Comparison of ENCODE assay signal across 8 cellular contexts in genomic region chr1:93345633-93346471, GRCh38. TPM values are rescaled to one million over a fixed set of nuclear protein-coding genes. Genes with fewer than 3 reads are reported as not detected.
DNase-seq lines count a peak whose midpoint lies in the region; ATAC-seq and TF ChIP-seq lines count a peak whose summit lies in the region.

TSS of gene DR1 (plus strand) at chr1:93345907. CDS start at chr1:93346646, 739 bp downstream.

- H3K36me3 ChIP-seq in KMS-11 (ENCODE audit: insufficient read depth) (no peaks in the 10 kb centered on the region), Panc1 (ENCODE audit: control insufficient read depth, insufficient read depth, low read length) (peaks cover 3% of the 10 kb centered on the region), esophagus muscularis mucosa (no peaks in the 10 kb centered on the region), muscle layer of duodenum (ENCODE audit: control insufficient read depth in 1 of 2, insufficient read depth in 2 of 2, low read length in 2 of 2) (peaks cover 0 to 4% of the 10 kb centered on the region in 2 donors)

- CTCF ChIA-PET in Panc1 (lab: Charles Lee): interaction anchor here (1.4 kb wide), 1 partner anchor 41 kb away, joined by 6 read pairs; no protein-coding TSS in a partner anchor

- H3K27me3 ChIP-seq in KMS-11 (ENCODE audit: insufficient read depth, low read depth) (no peaks in the 10 kb centered on the region), Panc1 (ENCODE audit: control insufficient read depth, insufficient read depth, low read length) (no peaks in the 10 kb centered on the region), esophagus muscularis mucosa (no peaks in the 10 kb centered on the region), muscle layer of duodenum (ENCODE audit: low read depth, low read length) (no peaks in the 10 kb centered on the region)

- ATAC-seq in GM21737 (IDR thresholded peaks at IDR 0.05; ENCODE audit: unreplicated experiment) (peak; percentile 72), Panc1 (peak; percentile 95)
- ATAC-seq in activated T-cell treated with anti-CD3 and anti-CD28 coated beads, Interleukin-2, amount 50 U/mL, for 72 hours (replicated peaks in 1 of 2): peak; percentile 82 to 83

- H3K79me2 ChIP-seq in KMS-11 (ENCODE audit: insufficient read depth, low read depth): peaks cover 48% of the 10 kb centered on the region

- no TSS peak for BruUV-seq in Panc1 (replicated peaks; lab: Mats Ljungman, UMichigan)

- H3K4me3 Mint-ChIP-seq in activated T-cell treated with anti-CD3 and anti-CD28 coated beads, Interleukin-2, amount 50 U/mL, for 72 hours: peak within 1 kb of the TSS; percentile 99

- peak; percentile 24 for TF ChIP-seq POLR2A in esophagus muscularis mucosa (IDR thresholded peaks at IDR 0.05; ENCODE audit: low read depth)

- TF ChIP-seq CTCF in KMS-11 (conservative IDR thresholded peaks at IDR 0.05; ENCODE audit: low read depth, low read length): no peak
- no peak for TF ChIP-seq CTCF in Panc1 (IDR thresholded peaks at IDR 0.05)
- peak in 1 of 3 experiments; percentile 12 for TF ChIP-seq CTCF in esophagus muscularis mucosa (IDR thresholded peaks at IDR 0.05)

- intact Hi-C loops in Panc1 (cut with micrococcal nuclease; ENCODE audit: unreplicated experiment) (no loop called here), esophagus muscularis mucosa (cut with DNase I) (loop anchor here (10.0 kb wide), 1 partner anchor 161 kb away; the partner anchor contains the start of genes CCDC18 and TMED5)

- peaks cover 4% of the 10 kb centered on the region for H4K20me1 ChIP-seq in KMS-11 (ENCODE audit: insufficient read depth)

- DNase-seq in DMS79 treated with DMSO at 0.1 percent for 48 hours (lab: John Stamatoyannopoulos, UW) (peak; percentile 78), Panc1 (ENCODE audit: low read depth, low spot score) (no peak), esophagus muscularis mucosa (ENCODE audit: extremely low spot score) (peak; percentile 96)
- peak; percentile 93 to 95 for DNase-seq in activated T-cell treated with anti-CD3 and anti-CD28 coated beads, Interleukin-2, amount 50 U/mL, for 72 hours
- DNase-seq in stimulated activated CD8-positive, alpha-beta memory T cell treated with anti-CD3 and anti-CD28 coated beads, Interleukin-7, amount 100 ng/mL, for 24 hours (ENCODE audit: low read depth): peak; percentile 86

- 0% methylated on average over 15 of the region's 81 CpGs for WGBS in esophagus muscularis mucosa

- H3K4me2 ChIP-seq in KMS-11: peak within 1 kb of the TSS; percentile 93

- H3K4me3 ChIP-seq in KMS-11 (IDR thresholded peaks at IDR 0.05; ENCODE audit: insufficient read depth, low read depth, low read length) (peak within 1 kb of the TSS; percentile 86), Panc1 (ENCODE audit: low read depth in 2 of 2, low read length in 2 of 2) (peak within 1 kb of the TSS; percentile 87 to 96), esophagus muscularis mucosa (peak within 1 kb of the TSS; percentile 84 to 97 (median 90)), muscle layer of duodenum (ENCODE audit: low read depth in 1 of 2, low read length in 2 of 2) (peak within 1 kb of the TSS; percentile 94 to 99)

- peaks cover 17 to 24% of the 10 kb centered on the region in 2 donors for H3K36me3 Mint-ChIP-seq in activated T-cell treated with anti-CD3 and anti-CD28 coated beads, Interleukin-2, amount 50 U/mL, for 72 hours (ENCODE audit: insufficient read depth in 2 of 2)

- no peaks in the 10 kb centered on the region for H3K27me3 Mint-ChIP-seq in activated T-cell treated with anti-CD3 and anti-CD28 coated beads, Interleukin-2, amount 50 U/mL, for 72 hours (ENCODE audit: low read depth)

- H3K9ac ChIP-seq in KMS-11: peak within 1 kb of the TSS; percentile 82

- peaks cover 16% of the 10 kb centered on the region for H3K4me1 Mint-ChIP-seq in activated T-cell treated with anti-CD3 and anti-CD28 coated beads, Interleukin-2, amount 50 U/mL, for 72 hours (ENCODE audit: low read depth)

- H3K9me3 Mint-ChIP-seq in activated T-cell treated with anti-CD3 and anti-CD28 coated beads, Interleukin-2, amount 50 U/mL, for 72 hours: no peaks in the 10 kb centered on the region

- no peak for TF ChIP-seq EP300 in esophagus muscularis mucosa (IDR thresholded peaks at IDR 0.05)

- H3K9me3 ChIP-seq in Panc1 (ENCODE audit: control insufficient read depth, insufficient read depth, low read depth, low read length) (no peaks in the 10 kb centered on the region), esophagus muscularis mucosa (no peaks in the 10 kb centered on the region), muscle layer of duodenum (ENCODE audit: control insufficient read depth in 1 of 2, low read length in 2 of 2) (no peaks in the 10 kb centered on the region)

- POLR2A ChIA-PET in Panc1 (lab: Charles Lee): interaction anchor here (0.6 to 0.7 kb wide), 5 partner anchors 21 to 1402 kb away, joined by 3 to 4 read pairs (median 3); no protein-coding TSS in a partner anchor

- in situ Hi-C loops in Panc1 (cut with HindIII; ENCODE audit: low pct_unique_long_range_greater_than_20kb, low sequenced_read_pairs): no loop called here

- H2AFZ ChIP-seq in KMS-11 (ENCODE audit: low read depth): peak within 1 kb of the TSS; percentile 65

- H3K27ac Mint-ChIP-seq in activated T-cell treated with anti-CD3 and anti-CD28 coated beads, Interleukin-2, amount 50 U/mL, for 72 hours: peak within 1 kb of the TSS; percentile 99

- H3K4me1 ChIP-seq in KMS-11 (ENCODE audit: low read depth, poor library complexity, severe bottlenecking) (peaks cover 20% of the 10 kb centered on the region), Panc1 (ENCODE audit: control insufficient read depth, insufficient read depth, low read length) (peaks cover 5% of the 10 kb centered on the region), esophagus muscularis mucosa (peaks cover 26 to 45% (median 38%) of the 10 kb centered on the region in 4 donors), muscle layer of duodenum (ENCODE audit: control insufficient read depth in 1 of 2, insufficient read depth in 2 of 2, low read length in 2 of 2) (peaks cover 4 to 51% of the 10 kb centered on the region in 2 donors)

- H3K27ac ChIP-seq in KMS-11 (peak within 1 kb of the TSS; percentile 84), Panc1 (ENCODE audit: low read length) (peak within 1 kb of the TSS; percentile 97), esophagus muscularis mucosa (replicated peaks in 1 of 4) (peak within 1 kb of the TSS; percentile 88 to 95 (median 93)), muscle layer of duodenum (ENCODE audit: low read length) (peak within 1 kb of the TSS; percentile 100)

RNA-seq across cellular contexts. Expression of gene DR1, which starts in this region (rescaled TPM):
- total RNA-seq in Panc1 (2021; ENCODE audit: unreplicated experiment): 39.0 TPM
- 22.4 TPM for polyA plus RNA-seq in Panc1 (2012; ENCODE audit: insufficient read length)
- 10 to 100 TPM; 78.4 to 86.2 TPM for total RNA-seq in activated T-cell treated with anti-CD3 and anti-CD28 coated beads, Interleukin-2, amount 50 U/mL, for 72 hours
- 10 to 100 TPM; 20.3 to 32.5 (median 27.5) TPM for total RNA-seq in esophagus muscularis mucosa
